9 cellular contexts compared by ENCODE assay signal in genomic region chr20:46771195-46771588, GRCh38.
"Had no signal": no experiment of that assay in that cellular context is flagged by ENCODE, and none has a peak within 500 bp of the region (broad histone marks: within the 10 kb centered on the region; RNA-seq: fewer than 3 reads in every experiment).

No MANE protein-coding gene starts in this region.

- H3K4me3 ChIP-seq: GM23248, GM23338, HAP-1 had no signal

- H3K9ac ChIP-seq: GM23248 had no signal

- H3K4me1 ChIP-seq: HAP-1 had no signal

- H3K27ac ChIP-seq: GM23248 had no signal

- H2AFZ ChIP-seq: GM23248, GM23338 had no signal

- DNase-seq: GOT3, H7, H9, HCEC 1CT, HFFc6 had no signal

- H3K4me2 ChIP-seq: GM23338 had no signal

- H3K9me3 ChIP-seq: HAP-1 had no signal

- H3K36me3 ChIP-seq: HAP-1 had no signal

- ATAC-seq: GM23338, HCT116 had no signal
